ENCODE assay signal across 8 cellular contexts in genomic region chr11:101914349-101914736, GRCh38. TPM values are rescaled to one million over a fixed set of nuclear protein-coding genes. Genes with fewer than 3 reads are reported as not detected.
DNase-seq lines count a peak whose midpoint lies in the region; ATAC-seq and TF ChIP-seq lines count a peak whose summit lies in the region.

No MANE protein-coding gene starts in this region.

- intact Hi-C loops in sigmoid colon (cut with DNase I): loop anchor here (2.0 to 5.0 kb wide), 3 partner anchors 54 to 196 kb away; partner anchors contain the start of gene YAP1

- no peak for TF ChIP-seq EP300 in gastroesophageal sphincter (IDR thresholded peaks at IDR 0.05)
- no peak for TF ChIP-seq EP300 in sigmoid colon (IDR thresholded peaks at IDR 0.05)

- TF ChIP-seq POLR2A in gastroesophageal sphincter (IDR thresholded peaks at IDR 0.05): no peak
- no peak for TF ChIP-seq POLR2A in sigmoid colon (IDR thresholded peaks at IDR 0.05)

- H3K27ac ChIP-seq in VCaP (peak overlapping the region; percentile 66), gastroesophageal sphincter (peak overlapping the region; percentile 77 to 94 (median 88)), sigmoid colon (peak overlapping the region; percentile 83 to 86 (median 84))

- H3K4me3 ChIP-seq in GM12875 (ENCODE audit: low read depth, low read length) (peak overlapping the region; percentile 51), gastroesophageal sphincter (peak overlapping the region; percentile 75 to 92), sigmoid colon (peak overlapping the region; percentile 68 to 82 (median 71))

- H3K9me3 ChIP-seq in gastroesophageal sphincter (no peaks in the 10 kb centered on the region), sigmoid colon (no peaks in the 10 kb centered on the region)

- TF ChIP-seq CTCF in GM12875 (IDR thresholded peaks at IDR 0.05; ENCODE audit: borderline replicate concordance, insufficient read depth, low read depth, low read length) (no peak), VCaP (conservative IDR thresholded peaks at IDR 0.05) (no peak), gastroesophageal sphincter (IDR thresholded peaks at IDR 0.05) (no peak), sigmoid colon (IDR thresholded peaks at IDR 0.05) (no peak)

- H3K27me3 ChIP-seq in gastroesophageal sphincter: no peaks in the 10 kb centered on the region
- no peaks in the 10 kb centered on the region for H3K27me3 ChIP-seq in sigmoid colon

- DNase-seq in sigmoid colon: no peak
- no peak for DNase-seq in stimulated activated naive CD4-positive, alpha-beta T cell (lab: John Stamatoyannopoulos, UW)

- peak; percentile 38 for ATAC-seq in gastroesophageal sphincter
- ATAC-seq in GM18498 (IDR thresholded peaks at IDR 0.05; ENCODE audit: unreplicated experiment): no peak
- ATAC-seq in HG02588 (IDR thresholded peaks at IDR 0.05; ENCODE audit: unreplicated experiment): no peak
- no peak for ATAC-seq in GM19035 (IDR thresholded peaks at IDR 0.05; ENCODE audit: unreplicated experiment)

- peaks cover 5 to 37% (median 7%) of the 10 kb centered on the region in 3 donors for H3K4me1 ChIP-seq in gastroesophageal sphincter
- H3K4me1 ChIP-seq in sigmoid colon: peaks cover 0 to 25% (median 14%) of the 10 kb centered on the region in 4 donors

- 6% methylated on average over 5 to 6 of the region's 6 CpGs for WGBS in gastroesophageal sphincter (ENCODE audit: low coverage in 1 of 2), 2 donors
- WGBS in sigmoid colon, 2 donors: 11 to 14% methylated on average over 6 of the region's 6 CpGs

- H3K36me3 ChIP-seq in gastroesophageal sphincter (no peaks in the 10 kb centered on the region), sigmoid colon (no peaks in the 10 kb centered on the region)

RNA-seq across cellular contexts. Expression of gene CEP126, which starts 0.5 kb away (rescaled TPM):
- total RNA-seq in gastroesophageal sphincter (10 to 100 TPM in 2 of 4 donors, 1 to 10 TPM in 2; 4.3 to 11.7 (median 9.6) TPM), sigmoid colon (10 to 100 TPM in 2 of 4 donors, 1 to 10 TPM in 2; 3.7 to 15.5 (median 8.3) TPM)
- 1 to 10 TPM; 1.2 to 3.6 (median 1.8) TPM for polyA plus RNA-seq in sigmoid colon

RNA-seq across cellular contexts. Expression of gene ANGPTL5, which starts 2.0 kb away (rescaled TPM):
- under 1 TPM in 3 of 4 donors, not detected in 1; 0.12 to 0.62 (median 0.57) TPM for total RNA-seq in gastroesophageal sphincter
- total RNA-seq in sigmoid colon: 1 to 10 TPM in 1 of 4 donors, under 1 TPM in 1, not detected in 2; 0.36 to 2.5 TPM
- polyA plus RNA-seq in sigmoid colon: under 1 TPM in 2 of 3 donors, not detected in 1; 0.23 to 0.60 TPM
